1 cellular context compared by ENCODE assay signal in the genomic region with DNA sequence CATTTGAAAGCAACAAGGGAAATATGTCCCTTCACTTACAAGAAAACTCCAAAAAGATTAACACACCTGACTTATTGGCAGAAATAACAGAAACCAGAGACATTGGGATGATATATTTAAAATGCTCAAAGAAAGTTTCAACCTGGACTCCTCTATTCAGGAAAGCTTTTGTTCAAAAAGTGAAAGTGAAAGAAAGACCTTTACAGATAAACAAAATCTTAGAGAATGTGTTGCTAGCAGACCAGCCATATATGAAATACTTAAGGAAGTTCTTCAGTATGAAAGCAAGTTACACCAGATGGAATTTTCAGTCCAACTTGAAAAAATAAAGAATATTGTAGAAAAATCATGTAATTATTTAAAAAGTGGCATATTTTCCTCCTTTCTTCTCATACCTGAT.
TF ChIP-seq lines count a peak whose summit lies in the region.

No MANE protein-coding gene starts in this region.

TF ChIP-seq in HepG2, 621 proteins besides CTCF, POLR2A, EP300 and RAD21 (continued from another document):
- TF ChIP-seq KDM2A (CRISPR knock-in tag; IDR thresholded peaks at IDR 0.05; ENCODE audit: borderline replicate concordance, low read depth): no peak
